In genomic region chr14:105095236-105095805, GRCh38 we compare ENCODE assay signal across 27 cellular contexts. TPM values are rescaled to one million over a fixed set of nuclear protein-coding genes. Genes with fewer than 3 reads are reported as not detected.
DNase-seq lines count a peak whose midpoint lies in the region; ATAC-seq and TF ChIP-seq lines count a peak whose summit lies in the region.
"Had no signal": no experiment of that assay in that cellular context is flagged by ENCODE, and none has a peak within 500 bp of the region (broad histone marks: within the 10 kb centered on the region; RNA-seq: fewer than 3 reads in every experiment).

No MANE protein-coding gene starts in this region.

- no peak for ATAC-seq in activated CD8-positive, alpha-beta memory T cell treated with anti-CD3 and anti-CD28 coated beads, Interleukin-2, amount 10 ng/mL, durations not matched to agents 7 days and 5 days
- no peak for ATAC-seq in memory B cell (ENCODE audit: low read depth)
- ATAC-seq: effector memory CD8-positive, alpha-beta T cell; esophagus mucosa; foreskin keratinocyte; heart right ventricle; HepG2; SK-N-SH treated with all-trans-retinoic acid at 6 μM for 48 hours; WTC11 had no signal

- DNase-seq in activated CD8-positive, alpha-beta memory T cell treated with anti-CD3 and anti-CD28 coated beads, Interleukin-2, amount 50 U/mL, for 48 hours: peak; percentile 48
- DNase-seq in activated CD8-positive, alpha-beta memory T cell treated with anti-CD3 and anti-CD28 coated beads, Interleukin-2, amount 10 ng/mL, durations not matched to agents 7 days and 5 days: no peak
- DNase-seq in RWPE1 (ENCODE audit: low spot score) (no peak), memory B cell (ENCODE audit: low spot score in 2 of 2) (no peak), retina (peak; percentile 1), hepatic stellate cell (ENCODE audit: low spot score) (no peak), COLO668 (lab: John Stamatoyannopoulos, UW; ENCODE audit: unreplicated experiment) (no peak), pons (ENCODE audit: low spot score) (no peak)
- DNase-seq: activated CD8-positive, alpha-beta memory T cell treated with anti-CD3 and anti-CD28 coated beads, Interleukin-2, amount 50 U/mL, for 4 hours; activated gamma-delta T cell; AML-193; Calu3; colonic mucosa; effector memory CD8-positive, alpha-beta T cell; foreskin keratinocyte; heart right ventricle; left ventricle myocardium inferior; NCI-H187 treated with DMSO at 0.1 percent for 48 hours; NCI-H748 treated with DMSO at 0.1 percent for 48 hours; RPMI8226 had no signal

- H3K9me3 Mint-ChIP-seq in activated CD8-positive, alpha-beta memory T cell treated with anti-CD3 and anti-CD28 coated beads, Interleukin-2, amount 10 ng/mL, durations not matched to agents 7 days and 5 days (ENCODE audit: low read depth): no peaks in the 10 kb centered on the region
- peaks cover 3% of the 10 kb centered on the region for H3K9me3 Mint-ChIP-seq in memory B cell
- H3K9me3 Mint-ChIP-seq: effector memory CD8-positive, alpha-beta T cell had no signal

- no peak for TF ChIP-seq CTCF in RWPE1 (conservative IDR thresholded peaks at IDR 0.05; ENCODE audit: low read depth)

- H3K4me3 Mint-ChIP-seq in activated CD8-positive, alpha-beta memory T cell treated with anti-CD3 and anti-CD28 coated beads, Interleukin-2, amount 10 ng/mL, durations not matched to agents 7 days and 5 days: no peak overlapping the region
- H3K4me3 Mint-ChIP-seq in memory B cell: peak overlapping the region; percentile 27

- no peak overlapping the region for H3K27ac Mint-ChIP-seq in activated CD8-positive, alpha-beta memory T cell treated with anti-CD3 and anti-CD28 coated beads, Interleukin-2, amount 10 ng/mL, durations not matched to agents 7 days and 5 days
- H3K27ac Mint-ChIP-seq in memory B cell: no peak overlapping the region
- H3K27ac Mint-ChIP-seq: effector memory CD8-positive, alpha-beta T cell; WTC11 had no signal

- peaks cover 11% of the 10 kb centered on the region for H3K27me3 Mint-ChIP-seq in activated CD8-positive, alpha-beta memory T cell treated with anti-CD3 and anti-CD28 coated beads, Interleukin-2, amount 10 ng/mL, durations not matched to agents 7 days and 5 days
- peaks cover 12% of the 10 kb centered on the region for H3K27me3 Mint-ChIP-seq in memory B cell

- H3K27ac ChIP-seq in RWPE1: peak overlapping the region; percentile 100
- H3K27ac ChIP-seq: adrenal gland, colonic mucosa, foreskin keratinocyte, heart right ventricle, HL-60, left ventricle myocardium inferior had no signal

- no peaks in the 10 kb centered on the region for H3K36me3 Mint-ChIP-seq in activated CD8-positive, alpha-beta memory T cell treated with anti-CD3 and anti-CD28 coated beads, Interleukin-2, amount 10 ng/mL, durations not matched to agents 7 days and 5 days
- peaks cover 2% of the 10 kb centered on the region for H3K36me3 Mint-ChIP-seq in memory B cell

- POLR2A ChIA-PET in RWPE1 (lab: Yijun Ruan, JAX; ENCODE audit: low non-redundant PET): no interaction called here

- CTCF ChIA-PET in activated CD8-positive, alpha-beta memory T cell treated with anti-CD3 and anti-CD28 coated beads, Interleukin-2, amount 10 ng/mL, durations not matched to agents 7 days and 5 days (lab: Charles Lee): interaction anchor here (0.9 to 1.6 kb wide), 2 partner anchors 93 to 257 kb away, joined by 3 to 7 read pairs; no protein-coding TSS in a partner anchor
- CTCF ChIA-PET in RWPE1 (lab: Yijun Ruan, JAX): interaction anchor here (1.0 kb wide), 1 partner anchor 8 kb away, joined by 4 read pairs; no protein-coding TSS in a partner anchor

- peaks cover 16% of the 10 kb centered on the region for H3K4me1 Mint-ChIP-seq in activated CD8-positive, alpha-beta memory T cell treated with anti-CD3 and anti-CD28 coated beads, Interleukin-2, amount 10 ng/mL, durations not matched to agents 7 days and 5 days
- H3K4me1 Mint-ChIP-seq in memory B cell: peaks cover 14% of the 10 kb centered on the region

RNA-seq across cellular contexts. Expression of gene GPR132, which starts 30.1 kb away (rescaled TPM):
- 10 to 100 TPM; 47.4 to 49.4 TPM for total RNA-seq in activated CD8-positive, alpha-beta memory T cell treated with anti-CD3 and anti-CD28 coated beads, Interleukin-2, amount 10 ng/mL, durations not matched to agents 7 days and 5 days
- total RNA-seq: A172, foreskin keratinocyte, HepG2 had no signal

Comparison
In these comparisons a context has a peak if more than half of its experiments do, and no peak if none do; other contexts are left out.
1. DNase-seq: peak in activated CD8-positive, alpha-beta memory T cell treated with anti-CD3 and anti-CD28 coated beads, Interleukin-2, amount 50 U/mL, for 48 hours (single experiment) and retina (single experiment); none in activated CD8-positive, alpha-beta memory T cell treated with anti-CD3 and anti-CD28 coated beads, Interleukin-2, amount 10 ng/mL, durations not matched to agents 7 days and 5 days (single experiment), RWPE1 (single experiment), memory B cell (0 of 2), hepatic stellate cell (single experiment), COLO668 (single experiment) and pons (single experiment).